ENCODE assay signal across 26 cellular contexts in genomic region chr15:70361106-70361505, GRCh38.
"Had no signal": no experiment of that assay in that cellular context is flagged by ENCODE, and none has a peak within 500 bp of the region (broad histone marks: within the 10 kb centered on the region; RNA-seq: fewer than 3 reads in every experiment).

No MANE protein-coding gene starts in this region.

- H3K27me3 ChIP-seq: suprapubic skin had no signal

- H3K36me3 ChIP-seq: esophagus squamous epithelium, heart right ventricle, left ventricle myocardium inferior, pancreas, prostate gland, suprapubic skin, tibial artery had no signal

- H3K4me3 Mint-ChIP-seq: mesothelial cell of epicardium, nephron progenitor cell had no signal

- H3K27ac Mint-ChIP-seq: mesothelial cell of epicardium, nephron progenitor cell had no signal

- H3K4me3 ChIP-seq: esophagus squamous epithelium, heart right ventricle, left ventricle myocardium inferior, pancreas, prostate gland, skin epidermis, suprapubic skin, tibial artery had no signal

- H3K9me3 Mint-ChIP-seq: naive B cell had no signal

- H3K4me1 ChIP-seq: esophagus squamous epithelium, heart right ventricle, left ventricle myocardium inferior, pancreas, prostate gland, suprapubic skin, tibial artery had no signal

- H3K9me3 ChIP-seq: pancreas, prostate gland, suprapubic skin, tibial artery had no signal

- H3K27ac ChIP-seq: epithelial cell of prostate, esophagus squamous epithelium, heart right ventricle, left ventricle myocardium inferior, pancreas, prostate gland, skin epidermis, suprapubic skin, tibial artery, VCaP had no signal

- H3K36me3 Mint-ChIP-seq: mesothelial cell of epicardium, naive B cell had no signal

- ATAC-seq: heart right ventricle, pancreas, sciatic nerve had no signal

- DNase-seq: activated CD4-positive, alpha-beta T cell treated with anti-CD3 and anti-CD28 coated beads for 48 hours; activated CD4-positive, alpha-beta T cell treated with anti-CD3 and anti-CD28 coated beads, Interleukin-2, amount 50 U/mL, for 48 hours; activated gamma-delta T cell; activated naive CD4-positive, alpha-beta T cell treated with anti-CD3 and anti-CD28 coated beads, Interleukin-2, amount 50 U/mL, for 16 hours; amniotic stem cell; caudate nucleus; dermis blood vessel endothelial cell; effector CD4-positive, alpha-beta T cell; esophagus squamous epithelium; foreskin melanocyte; heart right ventricle; left ventricle myocardium inferior; naive B cell; nephron progenitor cell; retina; stimulated activated CD4-positive, alpha-beta T cell treated with anti-CD3 and anti-CD28 coated beads, Interleukin-4, amount 100 ng/mL, for 24 hours; stimulated activated naive CD4-positive, alpha-beta T cell; tibial artery had no signal
